Comparison of ENCODE assay signal across 17 cellular contexts in genomic region chr7:47414342-47415288, GRCh38.
DNase-seq lines count a peak whose midpoint lies in the region; ATAC-seq and TF ChIP-seq lines count a peak whose summit lies in the region.
"Had no signal": no experiment of that assay in that cellular context is flagged by ENCODE, and none has a peak within 500 bp of the region (broad histone marks: within the 10 kb centered on the region; RNA-seq: fewer than 3 reads in every experiment).

No MANE protein-coding gene starts in this region.

- H3K4me3 Mint-ChIP-seq in natural killer cell treated with Interleukin-12 subunit alpha and Interleukin-12 subunit beta and Interleukin-15 and Interleukin-18, amount 100 ng/mL, for 72 hours = no peak overlapping the region
- H3K4me3 Mint-ChIP-seq in natural killer cell (no peak overlapping the region), mesothelial cell of epicardium (no peak overlapping the region)
- H3K4me3 Mint-ChIP-seq: B cell; CD4-positive, alpha-beta T cell had no signal

- no peaks in the 10 kb centered on the region for H3K4me1 Mint-ChIP-seq in natural killer cell treated with Interleukin-12 subunit alpha and Interleukin-12 subunit beta and Interleukin-15 and Interleukin-18, amount 100 ng/mL, for 72 hours (ENCODE audit: low read depth in 2 of 2)
- H3K4me1 Mint-ChIP-seq in natural killer cell (no peaks in the 10 kb centered on the region), mesothelial cell of epicardium (no peaks in the 10 kb centered on the region)
- H3K4me1 Mint-ChIP-seq: B cell had no signal

- no peak overlapping the region for H3K27ac Mint-ChIP-seq in natural killer cell treated with Interleukin-12 subunit alpha and Interleukin-12 subunit beta and Interleukin-15 and Interleukin-18, amount 100 ng/mL, for 72 hours
- H3K27ac Mint-ChIP-seq in natural killer cell (no peak overlapping the region), mesothelial cell of epicardium (peak overlapping the region; percentile 43)
- H3K27ac Mint-ChIP-seq: B cell; CD4-positive, alpha-beta T cell had no signal

- H3K36me3 Mint-ChIP-seq in natural killer cell treated with Interleukin-12 subunit alpha and Interleukin-12 subunit beta and Interleukin-15 and Interleukin-18, amount 100 ng/mL, for 72 hours = no peaks in the 10 kb centered on the region
- H3K36me3 Mint-ChIP-seq in natural killer cell (no peaks in the 10 kb centered on the region), mesothelial cell of epicardium (peaks cover 58% of the 10 kb centered on the region)

- H3K27ac ChIP-seq in coronary artery = no peak overlapping the region

- intact Hi-C loops in natural killer cell (cut with micrococcal nuclease) = no loop called here

- H3K4me3 ChIP-seq in coronary artery = no peak overlapping the region
- H3K4me3 ChIP-seq: GM12878, K562 had no signal

- TF ChIP-seq CTCF in natural killer cell (IDR thresholded peaks at IDR 0.05) (no peak), coronary artery (IDR thresholded peaks at IDR 0.05) (no peak), mesothelial cell of epicardium (IDR thresholded peaks at IDR 0.05; ENCODE audit: unreplicated experiment) (no peak)

- DNase-seq in natural killer cell treated with Interleukin-12 subunit alpha and Interleukin-12 subunit beta and Interleukin-15 and Interleukin-18, amount 100 ng/mL, for 72 hours (ENCODE audit: low spot score) = no peak
- DNase-seq in natural killer cell (no peak), coronary artery (ENCODE audit: low spot score) (peak; percentile 72), mesothelial cell of epicardium (ENCODE audit: low spot score in 2 of 2, unreplicated experiment in 2 of 2) (no peak), NOMO-1 (lab: John Stamatoyannopoulos, UW; ENCODE audit: unreplicated experiment in 2 of 2) (no peak)
- DNase-seq in effector CD4-positive, alpha-beta T cell = no peak
- DNase-seq: CD4-positive, alpha-beta T cell; DMS79; NCI-H1092 treated with DMSO at 0.1 percent for 48 hours; NCI-H1694; NCI-H2107; NCI-H226; SHP77 had no signal

- no peaks in the 10 kb centered on the region for H3K9me3 Mint-ChIP-seq in natural killer cell treated with Interleukin-12 subunit alpha and Interleukin-12 subunit beta and Interleukin-15 and Interleukin-18, amount 100 ng/mL, for 72 hours
- no peaks in the 10 kb centered on the region for H3K9me3 Mint-ChIP-seq in natural killer cell
- no peaks in the 10 kb centered on the region for H3K9me3 Mint-ChIP-seq in mesothelial cell of epicardium
- H3K9me3 Mint-ChIP-seq: CD4-positive, alpha-beta T cell had no signal

- peak; percentile 13 to 21 for ATAC-seq in natural killer cell treated with Interleukin-12 subunit alpha and Interleukin-12 subunit beta and Interleukin-15 and Interleukin-18, amount 100 ng/mL, for 72 hours
- ATAC-seq in natural killer cell = no peak
- no peak for ATAC-seq in HG02852 (IDR thresholded peaks at IDR 0.05; ENCODE audit: unreplicated experiment)
- ATAC-seq: GM12878, K562 had no signal

- no peaks in the 10 kb centered on the region for H3K27me3 Mint-ChIP-seq in natural killer cell treated with Interleukin-12 subunit alpha and Interleukin-12 subunit beta and Interleukin-15 and Interleukin-18, amount 100 ng/mL, for 72 hours
- H3K27me3 Mint-ChIP-seq in natural killer cell (ENCODE audit: low read depth in 2 of 2) = no peaks in the 10 kb centered on the region
- no peaks in the 10 kb centered on the region for H3K27me3 Mint-ChIP-seq in mesothelial cell of epicardium (ENCODE audit: low read depth)
- H3K27me3 Mint-ChIP-seq: B cell; CD4-positive, alpha-beta T cell had no signal

Comparison
In these comparisons a context has a peak if more than half of its experiments do, and no peak if none do; other contexts are left out.
1. ATAC-seq: peak in natural killer cell treated with Interleukin-12 subunit alpha and Interleukin-12 subunit beta and Interleukin-15 and Interleukin-18, amount 100 ng/mL, for 72 hours (2 of 2); none in natural killer cell (0 of 3) and HG02852 (single experiment).